In genomic region chr1:76075877-76076276, GRCh38 we compare ENCODE assay signal across 8 cellular contexts. TPM values are rescaled to one million over a fixed set of nuclear protein-coding genes. Genes with fewer than 3 reads are reported as not detected.
DNase-seq lines count a peak whose midpoint lies in the region; ATAC-seq and TF ChIP-seq lines count a peak whose summit lies in the region.

No MANE protein-coding gene starts in this region.

- POLR2A ChIA-PET in naive thymus-derived CD8-positive, alpha-beta T cell (lab: Charles Lee), result no interaction called here

- no peaks in the 10 kb centered on the region for H3K27me3 Mint-ChIP-seq in activated naive CD8-positive, alpha-beta T cell treated with anti-CD3 and anti-CD28 coated beads, Interleukin-2, amount 50 U/mL, for 24 hours
- H3K27me3 Mint-ChIP-seq in naive thymus-derived CD8-positive, alpha-beta T cell, result no peaks in the 10 kb centered on the region
- peaks cover 13% of the 10 kb centered on the region for H3K27me3 Mint-ChIP-seq in activated naive CD4-positive, alpha-beta T cell treated with anti-CD3 and anti-CD28 coated beads, Interleukin-2, amount 10 ng/mL, durations not matched to agents 7 days and 5 days

- H3K27ac Mint-ChIP-seq in activated naive CD8-positive, alpha-beta T cell treated with anti-CD3 and anti-CD28 coated beads, Interleukin-2, amount 50 U/mL, for 24 hours, result peak overlapping the region; percentile 31
- H3K27ac Mint-ChIP-seq in naive thymus-derived CD8-positive, alpha-beta T cell, result peak overlapping the region in 8 of 10 donors; percentile 8 to 86 (median 65)
- H3K27ac Mint-ChIP-seq in activated naive CD4-positive, alpha-beta T cell treated with anti-CD3 and anti-CD28 coated beads, Interleukin-2, amount 10 ng/mL, durations not matched to agents 7 days and 5 days, result no peak overlapping the region

- no peaks in the 10 kb centered on the region for H3K36me3 Mint-ChIP-seq in activated naive CD8-positive, alpha-beta T cell treated with anti-CD3 and anti-CD28 coated beads, Interleukin-2, amount 50 U/mL, for 24 hours (ENCODE audit: low read depth)
- no peaks in the 10 kb centered on the region for H3K36me3 Mint-ChIP-seq in naive thymus-derived CD8-positive, alpha-beta T cell
- no peaks in the 10 kb centered on the region for H3K36me3 Mint-ChIP-seq in activated naive CD4-positive, alpha-beta T cell treated with anti-CD3 and anti-CD28 coated beads, Interleukin-2, amount 10 ng/mL, durations not matched to agents 7 days and 5 days

- DNase-seq in GM12865 (ENCODE audit: low read depth) (peak; percentile 21), T-helper 2 cell (no peak), NCI-H1694 (lab: John Stamatoyannopoulos, UW) (no peak)
- DNase-seq in activated naive CD8-positive, alpha-beta T cell treated with anti-CD3 and anti-CD28 coated beads, Interleukin-2, amount 50 U/mL, for 24 hours, result no peak
- DNase-seq in naive thymus-derived CD8-positive, alpha-beta T cell, result peak in 1 of 10 donors; percentile 16
- DNase-seq in activated CD4-positive, alpha-beta T cell treated with anti-CD3 and anti-CD28 coated beads, Interleukin-2, amount 50 U/mL, for 4 hours, result no peak
- no peak for DNase-seq in activated naive CD4-positive, alpha-beta T cell treated with anti-CD3 and anti-CD28 coated beads, Interleukin-2, amount 10 ng/mL, durations not matched to agents 7 days and 5 days

- no peak overlapping the region for H3K4me3 ChIP-seq in GM12865 (ENCODE audit: low read depth, low read length)

- no peak for TF ChIP-seq CTCF in GM12865 (IDR thresholded peaks at IDR 0.05; ENCODE audit: insufficient read depth, low read depth, low read length, missing control alignments)

- CTCF ChIA-PET in activated naive CD4-positive, alpha-beta T cell treated with anti-CD3 and anti-CD28 coated beads, Interleukin-2, amount 10 ng/mL, durations not matched to agents 7 days and 5 days (lab: Charles Lee), result no interaction called here

- H3K9me3 Mint-ChIP-seq in activated naive CD8-positive, alpha-beta T cell treated with anti-CD3 and anti-CD28 coated beads, Interleukin-2, amount 50 U/mL, for 24 hours, result no peaks in the 10 kb centered on the region
- no peaks in the 10 kb centered on the region for H3K9me3 Mint-ChIP-seq in naive thymus-derived CD8-positive, alpha-beta T cell
- H3K9me3 Mint-ChIP-seq in activated naive CD4-positive, alpha-beta T cell treated with anti-CD3 and anti-CD28 coated beads, Interleukin-2, amount 10 ng/mL, durations not matched to agents 7 days and 5 days, result no peaks in the 10 kb centered on the region

- ATAC-seq in HG03103 (IDR thresholded peaks at IDR 0.05; ENCODE audit: low read depth, unreplicated experiment), result peak; percentile 44
- ATAC-seq in activated naive CD8-positive, alpha-beta T cell treated with anti-CD3 and anti-CD28 coated beads, Interleukin-2, amount 50 U/mL, for 24 hours, result no peak
- ATAC-seq in naive thymus-derived CD8-positive, alpha-beta T cell, result no peak

- H3K4me3 Mint-ChIP-seq in activated naive CD8-positive, alpha-beta T cell treated with anti-CD3 and anti-CD28 coated beads, Interleukin-2, amount 50 U/mL, for 24 hours, result peak overlapping the region; percentile 78
- H3K4me3 Mint-ChIP-seq in naive thymus-derived CD8-positive, alpha-beta T cell, result peak overlapping the region; percentile 84 to 97 (median 90)
- H3K4me3 Mint-ChIP-seq in activated naive CD4-positive, alpha-beta T cell treated with anti-CD3 and anti-CD28 coated beads, Interleukin-2, amount 10 ng/mL, durations not matched to agents 7 days and 5 days, result no peak overlapping the region

- H3K4me1 Mint-ChIP-seq in activated naive CD8-positive, alpha-beta T cell treated with anti-CD3 and anti-CD28 coated beads, Interleukin-2, amount 50 U/mL, for 24 hours, result peaks cover 33% of the 10 kb centered on the region
- peaks cover 14 to 41% (median 36%) of the 10 kb centered on the region in 4 donors for H3K4me1 Mint-ChIP-seq in naive thymus-derived CD8-positive, alpha-beta T cell
- H3K4me1 Mint-ChIP-seq in activated naive CD4-positive, alpha-beta T cell treated with anti-CD3 and anti-CD28 coated beads, Interleukin-2, amount 10 ng/mL, durations not matched to agents 7 days and 5 days, result peaks cover 24% of the 10 kb centered on the region

RNA-seq across cellular contexts. Expression of gene ST6GALNAC3, which starts 1.3 kb away (rescaled TPM):
- 1 to 10 TPM; 3.2 to 3.6 TPM for total RNA-seq in naive thymus-derived CD8-positive, alpha-beta T cell
- 1 to 10 TPM in 1 of 3 donors, under 1 TPM in 2; 0.38 to 2.1 (median 0.62) TPM for polyA plus RNA-seq in naive thymus-derived CD8-positive, alpha-beta T cell
